Comparison of ENCODE assay signal across 22 cellular contexts in the genomic region with DNA sequence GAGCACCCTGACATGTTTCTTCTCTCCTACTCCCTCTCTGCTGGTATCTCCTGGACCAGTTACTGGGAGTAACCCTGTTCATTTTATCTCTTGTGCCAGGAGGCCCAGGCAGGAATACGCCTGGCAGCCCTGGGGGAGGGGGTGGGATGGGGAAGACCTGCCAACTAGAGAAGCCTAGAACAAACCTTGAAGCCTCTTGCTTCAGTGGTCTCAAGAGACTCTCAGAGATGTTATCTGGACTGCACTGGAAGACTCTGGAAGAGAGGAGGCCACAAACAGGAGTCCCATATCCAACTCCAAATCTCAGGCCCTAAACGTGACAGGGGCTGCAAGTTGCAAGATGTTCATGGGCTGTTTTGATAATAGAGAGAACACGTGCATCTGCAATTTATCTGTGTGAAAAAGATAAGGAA. TPM values are rescaled to one million over a fixed set of nuclear protein-coding genes. Genes with fewer than 3 reads are reported as not detected.
DNase-seq lines count a peak whose midpoint lies in the region; ATAC-seq and TF ChIP-seq lines count a peak whose summit lies in the region.
"Had no signal": no experiment of that assay in that cellular context is flagged by ENCODE, and none has a peak within 500 bp of the region (broad histone marks: within the 10 kb centered on the region; RNA-seq: fewer than 3 reads in every experiment).

A gene (minus strand): TSS at position 28 of the 413 bp plus-strand sequence. CDS start 193 bp downstream, outside the sequence.

- H3K4me3 Mint-ChIP-seq in T-helper 17 cell: no peak within 1 kb of the TSS
- H3K4me3 Mint-ChIP-seq in stimulated activated effector memory CD8-positive, alpha-beta T cell treated with anti-CD3 and anti-CD28 coated beads, Interleukin-12 subunit alpha, Interleukin-12 subunit beta, amount 100 ng/mL, for 72 hours: no peak within 1 kb of the TSS
- H3K4me3 Mint-ChIP-seq in Calu3 (ENCODE audit: low read depth, unreplicated experiment): no peak within 1 kb of the TSS
- H3K4me3 Mint-ChIP-seq: CD4-positive, alpha-beta T cell had no signal

- TF ChIP-seq CTCF in Calu3 (IDR thresholded peaks at IDR 0.05; ENCODE audit: unreplicated experiment): no peak

- peaks cover 9% of the 10 kb centered on the region for H3K4me1 Mint-ChIP-seq in T-helper 17 cell
- H3K4me1 Mint-ChIP-seq in stimulated activated effector memory CD8-positive, alpha-beta T cell treated with anti-CD3 and anti-CD28 coated beads, Interleukin-12 subunit alpha, Interleukin-12 subunit beta, amount 100 ng/mL, for 72 hours: peaks cover 14% of the 10 kb centered on the region
- H3K4me1 Mint-ChIP-seq in Calu3 (ENCODE audit: low read depth, unreplicated experiment): no peaks in the 10 kb centered on the region

- CTCF ChIA-PET in Calu3 (lab: Charles Lee): no interaction called here

- peak within 1 kb of the TSS; percentile 8 for H3K27ac Mint-ChIP-seq in T-helper 17 cell
- H3K27ac Mint-ChIP-seq in stimulated activated effector memory CD8-positive, alpha-beta T cell treated with anti-CD3 and anti-CD28 coated beads, Interleukin-12 subunit alpha, Interleukin-12 subunit beta, amount 100 ng/mL, for 72 hours: peak within 1 kb of the TSS; percentile 3
- no peak within 1 kb of the TSS for H3K27ac Mint-ChIP-seq in Calu3 (ENCODE audit: unreplicated experiment)
- H3K27ac Mint-ChIP-seq: CD4-positive, alpha-beta T cell had no signal

- H3K4me1 ChIP-seq in right cardiac atrium (ENCODE audit: control insufficient read depth, insufficient read depth, low read length): no peaks in the 10 kb centered on the region
- H3K4me1 ChIP-seq: SJSA1 had no signal

- H3K9me3 ChIP-seq in right cardiac atrium (ENCODE audit: control insufficient read depth, low read length): no peaks in the 10 kb centered on the region
- H3K9me3 ChIP-seq in T-helper 17 cell (ENCODE audit: control insufficient read depth, low read length, poor library complexity, severe bottlenecking): no peaks in the 10 kb centered on the region
- H3K9me3 ChIP-seq: SJSA1 had no signal

- DNase-seq in left cardiac atrium (no peak), right cardiac atrium (no peak), T-helper 17 cell (no peak), epithelial cell of prostate (ENCODE audit: low read depth, low spot score) (no peak), NCI-H2029 treated with DMSO at 0.1 percent for 48 hours (lab: John Stamatoyannopoulos, UW) (no peak), NCI-H2029 (lab: John Stamatoyannopoulos, UW) (no peak), Calu3 (no peak)
- no peak for DNase-seq in stimulated activated effector memory CD8-positive, alpha-beta T cell treated with anti-CD3 and anti-CD28 coated beads, Interleukin-12 subunit alpha, Interleukin-12 subunit beta, amount 100 ng/mL, for 72 hours (ENCODE audit: low spot score in 2 of 2)
- DNase-seq: CD4-positive, alpha-beta T cell; DMS53; EL; GOT3; NCI-H1092 treated with DMSO at 0.1 percent for 48 hours; NCI-H146; NCI-H510A; NCI-H748 treated with DMSO at 0.1 percent for 48 hours had no signal

- peak; percentile 17 to 72 for ATAC-seq in left cardiac atrium
- ATAC-seq in right cardiac atrium: no peak
- ATAC-seq in T-helper 17 cell: no peak
- ATAC-seq in stimulated activated effector memory CD8-positive, alpha-beta T cell treated with anti-CD3 and anti-CD28 coated beads, Interleukin-12 subunit alpha, Interleukin-12 subunit beta, amount 100 ng/mL, for 72 hours: no peak
- ATAC-seq: GM12878, HCT116 had no signal

- no TSS peak for BruUV-seq in Calu3 (replicated peaks; lab: Mats Ljungman, UMichigan)

- WGBS in right cardiac atrium: 51% methylated on average over 3 of the region's 3 CpGs

- H3K27ac ChIP-seq in right cardiac atrium (ENCODE audit: low read length) (no peak within 1 kb of the TSS), epithelial cell of prostate (peak within 1 kb of the TSS; percentile 51)
- H3K27ac ChIP-seq: SJSA1 had no signal

- no peak within 1 kb of the TSS for H3K4me3 ChIP-seq in right cardiac atrium (ENCODE audit: low read length)
- H3K4me3 ChIP-seq: GM12878, SJSA1 had no signal

- H3K27me3 Mint-ChIP-seq in T-helper 17 cell: peaks cover 31% of the 10 kb centered on the region
- peaks cover 32% of the 10 kb centered on the region for H3K27me3 Mint-ChIP-seq in Calu3 (ENCODE audit: unreplicated experiment)

- intact Hi-C loops in left cardiac atrium (cut with DNase I) (no loop called here), right cardiac atrium (cut with DNase I) (no loop called here), Calu3 (cut with micrococcal nuclease; ENCODE audit: unreplicated experiment) (no loop called here)

- no peaks in the 10 kb centered on the region for H3K9me3 Mint-ChIP-seq in stimulated activated effector memory CD8-positive, alpha-beta T cell treated with anti-CD3 and anti-CD28 coated beads, Interleukin-12 subunit alpha, Interleukin-12 subunit beta, amount 100 ng/mL, for 72 hours
- H3K9me3 Mint-ChIP-seq in Calu3 (ENCODE audit: low read depth, unreplicated experiment): no peaks in the 10 kb centered on the region
- H3K9me3 Mint-ChIP-seq: CD4-positive, alpha-beta T cell had no signal

- H3K27me3 ChIP-seq in right cardiac atrium (ENCODE audit: control insufficient read depth, insufficient read depth): no peaks in the 10 kb centered on the region
- H3K27me3 ChIP-seq: SJSA1 had no signal

- H3K36me3 Mint-ChIP-seq in T-helper 17 cell (ENCODE audit: low read depth) (peaks cover 4% of the 10 kb centered on the region), Calu3 (ENCODE audit: insufficient read depth, unreplicated experiment) (no peaks in the 10 kb centered on the region)
- H3K36me3 Mint-ChIP-seq in stimulated activated effector memory CD8-positive, alpha-beta T cell treated with anti-CD3 and anti-CD28 coated beads, Interleukin-12 subunit alpha, Interleukin-12 subunit beta, amount 100 ng/mL, for 72 hours: no peaks in the 10 kb centered on the region

RNA-seq across cellular contexts. Expression of the gene that starts here (rescaled TPM):
- total RNA-seq in left cardiac atrium (1 to 10 TPM in 1 of 2 donors, under 1 TPM in 1; 0.68 to 2.3 TPM), right cardiac atrium (not detected), T-helper 17 cell (not detected), Calu3 (2022) (not detected in 2 replicates)
- polyA plus RNA-seq in right cardiac atrium: not detected
- total RNA-seq: CD4-positive, alpha-beta T cell; GM12878; LHCN-M2; OCI-LY7; SJSA1 had no signal
- polyA plus RNA-seq: BJ, GM12878 had no signal

Comparison
In these comparisons a context has a peak if more than half of its experiments do, and no peak if none do; other contexts are left out.
1. ATAC-seq: peak in left cardiac atrium (2 of 2); none in right cardiac atrium (0 of 2), T-helper 17 cell (single experiment) and stimulated activated effector memory CD8-positive, alpha-beta T cell treated with anti-CD3 and anti-CD28 coated beads, Interleukin-12 subunit alpha, Interleukin-12 subunit beta, amount 100 ng/mL, for 72 hours (single experiment).